ENCODE assay signal across 1 cellular context in the genomic region with DNA sequence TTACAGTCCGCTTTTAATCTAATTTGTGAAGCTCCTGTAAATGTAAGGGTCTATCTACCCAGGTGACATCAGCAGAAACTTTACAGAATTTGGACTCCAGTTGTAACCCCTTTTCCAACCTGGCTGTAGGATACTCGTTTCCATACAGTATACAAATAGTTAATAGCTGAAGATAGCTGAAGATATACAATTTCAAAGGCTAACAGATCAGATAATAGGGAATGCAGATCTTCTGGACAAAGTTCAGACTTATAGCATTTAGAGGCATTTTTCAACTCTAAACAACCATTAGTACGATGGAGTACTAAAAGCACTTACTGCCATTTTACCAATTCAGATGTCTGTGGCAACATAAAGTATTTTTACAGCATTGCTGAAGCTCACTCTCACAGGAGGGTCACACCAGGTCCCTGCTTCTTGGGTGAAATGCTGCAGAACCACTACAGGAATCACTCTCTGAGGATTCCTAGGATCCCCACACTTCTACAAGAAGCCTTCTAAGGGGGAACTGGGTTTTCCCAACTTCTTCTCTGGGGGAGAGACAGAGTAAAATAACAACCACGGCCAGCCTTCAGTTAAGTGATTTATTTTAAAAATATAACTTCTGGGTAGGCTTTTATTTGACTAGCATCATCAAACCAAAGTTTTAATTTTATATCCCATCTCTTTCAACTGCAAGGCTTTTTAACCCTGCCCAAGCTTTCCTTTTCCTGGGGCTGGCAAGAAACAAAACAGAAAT.
TF ChIP-seq lines count a peak whose summit lies in the region.

No MANE protein-coding gene starts in this region.

TF ChIP-seq in HepG2, 621 proteins besides CTCF, POLR2A, EP300 and RAD21 (continued from another document):
- TF ChIP-seq HNF4G (IDR thresholded peaks at IDR 0.05; ENCODE audit: borderline replicate concordance, low read depth, low read length) (peak; percentile 47; the same call in 1 of the 2 replicates), HNF4G (CRISPR knock-in tag; IDR thresholded peaks at IDR 0.05; ENCODE audit: borderline replicate concordance, low read depth) (no peak), ASH2L (IDR thresholded peaks at IDR 0.05; ENCODE audit: insufficient read length, low read depth, low read length) (peak; percentile 29), GATAD2A (CRISPR knock-in tag; IDR thresholded peaks at IDR 0.05) (peak; percentile 32), MED1 (CRISPR knock-in tag; IDR thresholded peaks at IDR 0.05) (0 out of 2 replicates have a peak, but pooled peaks have one; percentile 27), ZZZ3 (CRISPR knock-in tag; IDR thresholded peaks at IDR 0.05; ENCODE audit: borderline replicate concordance) (no peak), ATF1 (CRISPR knock-in tag; IDR thresholded peaks at IDR 0.05) (0 out of 2 replicates have a peak, but pooled peaks have one; percentile 30), HBP1 (CRISPR knock-in tag; IDR thresholded peaks at IDR 0.05; ENCODE audit: low read depth) (no peak), ZBTB38 (CRISPR knock-in tag; IDR thresholded peaks at IDR 0.05) (no peak), SOX5 (CRISPR knock-in tag; IDR thresholded peaks at IDR 0.05; ENCODE audit: borderline replicate concordance) (peak; percentile 15; the same call in 1 of the 2 replicates)
- TF ChIP-seq, protein P1, sequence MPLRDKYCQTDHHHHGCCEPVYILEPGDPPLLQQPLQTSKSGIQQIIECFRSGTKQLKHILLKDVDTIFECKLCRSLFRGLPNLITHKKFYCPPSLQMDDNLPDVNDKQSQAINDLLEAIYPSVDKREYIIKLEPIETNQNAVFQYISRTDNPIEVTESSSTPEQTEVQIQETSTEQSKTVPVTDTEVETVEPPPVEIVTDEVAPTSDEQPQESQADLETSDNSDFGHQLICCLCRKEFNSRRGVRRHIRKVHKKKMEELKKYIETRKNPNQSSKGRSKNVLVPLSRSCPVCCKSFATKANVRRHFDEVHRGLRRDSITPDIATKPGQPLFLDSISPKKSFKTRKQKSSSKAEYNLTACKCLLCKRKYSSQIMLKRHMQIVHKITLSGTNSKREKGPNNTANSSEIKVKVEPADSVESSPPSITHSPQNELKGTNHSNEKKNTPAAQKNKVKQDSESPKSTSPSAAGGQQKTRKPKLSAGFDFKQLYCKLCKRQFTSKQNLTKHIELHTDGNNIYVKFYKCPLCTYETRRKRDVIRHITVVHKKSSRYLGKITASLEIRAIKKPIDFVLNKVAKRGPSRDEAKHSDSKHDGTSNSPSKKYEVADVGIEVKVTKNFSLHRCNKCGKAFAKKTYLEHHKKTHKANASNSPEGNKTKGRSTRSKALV (CRISPR knock-in tag; IDR thresholded peaks at IDR 0.05), result 0 out of 2 replicates have a peak, but pooled peaks have one; percentile 24
- TF ChIP-seq, protein P2, sequence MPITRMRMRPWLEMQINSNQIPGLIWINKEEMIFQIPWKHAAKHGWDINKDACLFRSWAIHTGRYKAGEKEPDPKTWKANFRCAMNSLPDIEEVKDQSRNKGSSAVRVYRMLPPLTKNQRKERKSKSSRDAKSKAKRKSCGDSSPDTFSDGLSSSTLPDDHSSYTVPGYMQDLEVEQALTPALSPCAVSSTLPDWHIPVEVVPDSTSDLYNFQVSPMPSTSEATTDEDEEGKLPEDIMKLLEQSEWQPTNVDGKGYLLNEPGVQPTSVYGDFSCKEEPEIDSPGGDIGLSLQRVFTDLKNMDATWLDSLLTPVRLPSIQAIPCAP (CRISPR knock-in tag; IDR thresholded peaks at IDR 0.05; ENCODE audit: low read depth), result no peak
